Comparison of ENCODE assay signal across 9 cellular contexts in the genomic region with DNA sequence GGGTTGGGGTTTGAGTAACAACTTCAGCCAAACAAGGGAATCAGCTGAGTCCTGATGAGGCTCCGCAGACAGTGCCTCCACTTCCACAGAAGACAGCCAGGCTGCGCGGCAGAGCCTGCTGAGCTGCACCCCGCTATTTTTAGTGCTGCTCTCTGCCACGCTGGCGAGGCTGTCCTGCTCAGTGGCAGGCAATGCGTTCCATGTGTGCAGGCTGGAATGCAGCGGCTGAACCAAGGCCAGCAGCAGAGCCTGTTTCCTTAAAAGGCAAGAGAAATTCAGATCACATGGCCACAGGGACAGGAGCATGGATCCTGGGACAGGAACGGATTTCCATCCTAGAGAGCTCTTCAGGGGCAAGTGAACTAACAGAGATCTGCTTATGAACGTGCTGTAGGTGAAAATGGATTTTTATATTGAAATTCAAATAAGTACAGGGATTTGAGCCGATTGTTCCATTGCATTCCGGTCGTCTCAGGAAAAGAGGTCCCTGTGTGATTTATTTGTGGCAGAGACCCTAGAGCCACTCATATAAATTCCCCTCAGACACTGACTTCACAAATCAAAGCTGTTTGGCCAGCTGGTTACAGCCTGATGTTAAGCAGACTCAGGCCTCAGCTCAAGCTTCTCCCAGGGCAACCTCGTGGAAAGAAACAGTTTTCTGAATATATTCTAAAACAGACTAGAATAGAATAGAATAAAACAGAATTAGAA.
A peak's percentile ranks its signal among the peaks of the same experiment; 100 is the strongest.
DNase-seq lines count a peak whose midpoint lies in the region; ATAC-seq and TF ChIP-seq lines count a peak whose summit lies in the region.
"Had no signal": no experiment of that assay in that cellular context is flagged by ENCODE, and none has a peak within 500 bp of the region (broad histone marks: within the 10 kb centered on the region; RNA-seq: fewer than 3 reads in every experiment).

No MANE protein-coding gene starts in this region.

- peaks cover 28% of the 10 kb centered on the region for H3K27me3 Mint-ChIP-seq in stimulated activated naive CD8-positive, alpha-beta T cell treated with anti-CD3 and anti-CD28 coated beads, Interleukin-15, amount 100 ng/mL, for 72 hours
- H3K27me3 Mint-ChIP-seq in stimulated activated memory B cell treated with anti-CD40 and anti-IgM and Interleukin-4, amounts not matched to agents 10 μg/mL and 1 μg/mL and 100 μg/mL, for 72 hours = peaks cover 17% of the 10 kb centered on the region

- no peak for ATAC-seq in stimulated activated naive CD8-positive, alpha-beta T cell treated with anti-CD3 and anti-CD28 coated beads, Interleukin-15, amount 100 ng/mL, for 72 hours
- ATAC-seq in stimulated activated memory B cell treated with anti-CD40 and anti-IgM and Interleukin-4, amounts not matched to agents 10 μg/mL and 1 μg/mL and 100 μg/mL, for 72 hours = no peak
- ATAC-seq in HG03442 (IDR thresholded peaks at IDR 0.05; ENCODE audit: unreplicated experiment) = no peak

- TF ChIP-seq CTCF in cardiac fibroblast (IDR thresholded peaks at IDR 0.05; ENCODE audit: low read depth, low read length) = peak; percentile 41

- peak overlapping the region; percentile 97 for H3K27ac ChIP-seq in rectal smooth muscle tissue (ENCODE audit: low read depth, low read length)

- H3K4me3 Mint-ChIP-seq in stimulated activated naive CD8-positive, alpha-beta T cell treated with anti-CD3 and anti-CD28 coated beads, Interleukin-15, amount 100 ng/mL, for 72 hours = no peak overlapping the region
- H3K4me3 Mint-ChIP-seq in stimulated activated memory B cell treated with anti-CD40 and anti-IgM and Interleukin-4, amounts not matched to agents 10 μg/mL and 1 μg/mL and 100 μg/mL, for 72 hours = no peak overlapping the region

- no peaks in the 10 kb centered on the region for H3K36me3 Mint-ChIP-seq in stimulated activated memory B cell treated with anti-CD40 and anti-IgM and Interleukin-4, amounts not matched to agents 10 μg/mL and 1 μg/mL and 100 μg/mL, for 72 hours

- H3K27ac Mint-ChIP-seq in stimulated activated naive CD8-positive, alpha-beta T cell treated with anti-CD3 and anti-CD28 coated beads, Interleukin-15, amount 100 ng/mL, for 72 hours = peak overlapping the region in 1 of 2 donors; percentile 68
- H3K27ac Mint-ChIP-seq in stimulated activated memory B cell treated with anti-CD40 and anti-IgM and Interleukin-4, amounts not matched to agents 10 μg/mL and 1 μg/mL and 100 μg/mL, for 72 hours = no peak overlapping the region

- H3K4me3 ChIP-seq in cardiac fibroblast (replicated peaks in 1 of 2; ENCODE audit: low read depth in 2 of 2, low read length in 2 of 2) (no peak overlapping the region), rectal smooth muscle tissue (ENCODE audit: low read length) (no peak overlapping the region)

- no peak overlapping the region for H3K9ac ChIP-seq in rectal smooth muscle tissue (ENCODE audit: low read length)

- no peaks in the 10 kb centered on the region for H3K9me3 Mint-ChIP-seq in stimulated activated naive CD8-positive, alpha-beta T cell treated with anti-CD3 and anti-CD28 coated beads, Interleukin-15, amount 100 ng/mL, for 72 hours
- H3K9me3 Mint-ChIP-seq in stimulated activated memory B cell treated with anti-CD40 and anti-IgM and Interleukin-4, amounts not matched to agents 10 μg/mL and 1 μg/mL and 100 μg/mL, for 72 hours = no peaks in the 10 kb centered on the region

- H3K36me3 ChIP-seq in rectal smooth muscle tissue (ENCODE audit: control insufficient read depth, insufficient read depth, low read length) = no peaks in the 10 kb centered on the region

- in situ Hi-C loops in G401 (cut with HindIII; ENCODE audit: low sequenced_read_pairs) = no loop called here

- H3K4me1 Mint-ChIP-seq in stimulated activated naive CD8-positive, alpha-beta T cell treated with anti-CD3 and anti-CD28 coated beads, Interleukin-15, amount 100 ng/mL, for 72 hours = no peaks in the 10 kb centered on the region
- no peaks in the 10 kb centered on the region for H3K4me1 Mint-ChIP-seq in stimulated activated memory B cell treated with anti-CD40 and anti-IgM and Interleukin-4, amounts not matched to agents 10 μg/mL and 1 μg/mL and 100 μg/mL, for 72 hours

- DNase-seq in G401 (ENCODE audit: low spot score) (peak; percentile 81), cardiac fibroblast (ENCODE audit: low read depth in 2 of 2) (peak; percentile 97), iPS-NIHi11 (ENCODE audit: low spot score) (peak; percentile 74), MV-4-11 (lab: John Stamatoyannopoulos, UW) (no peak)
- no peak for DNase-seq in stimulated activated naive CD8-positive, alpha-beta T cell treated with anti-CD3 and anti-CD28 coated beads, Interleukin-15, amount 100 ng/mL, for 72 hours
- DNase-seq: activated T-cell treated with anti-CD3 and anti-CD28 coated beads for 4 hours had no signal

- no peaks in the 10 kb centered on the region for H3K27me3 ChIP-seq in rectal smooth muscle tissue (ENCODE audit: control insufficient read depth, insufficient read depth, low read length)

- H3K4me1 ChIP-seq in rectal smooth muscle tissue (ENCODE audit: control insufficient read depth, insufficient read depth, low read length) = peaks cover 71% of the 10 kb centered on the region

Comparison
In these comparisons a context has a peak if more than half of its experiments do, and no peak if none do; other contexts are left out.
1. DNase-seq: peak in G401 (single experiment), cardiac fibroblast (2 of 2) and iPS-NIHi11 (single experiment); none in MV-4-11 (single experiment) and stimulated activated naive CD8-positive, alpha-beta T cell treated with anti-CD3 and anti-CD28 coated beads, Interleukin-15, amount 100 ng/mL, for 72 hours (0 of 2).